In genomic region chr14:61588419-61588901, GRCh38 we compare ENCODE assay signal across 17 cellular contexts.
DNase-seq lines count a peak whose midpoint lies in the region; ATAC-seq and TF ChIP-seq lines count a peak whose summit lies in the region.
"Had no signal": no experiment of that assay in that cellular context is flagged by ENCODE, and none has a peak within 500 bp of the region (broad histone marks: within the 10 kb centered on the region; RNA-seq: fewer than 3 reads in every experiment).

No MANE protein-coding gene starts in this region.

- peaks cover 45% of the 10 kb centered on the region for H3K4me1 Mint-ChIP-seq in activated CD4-positive, alpha-beta T cell treated with anti-CD3 and anti-CD28 coated beads, Interleukin-2, amount 10 ng/mL, durations not matched to agents 24 days and 14 days

- ATAC-seq in heart right ventricle = peak in 1 of 8 donors; percentile 3
- no peak for ATAC-seq in Right ventricle myocardium inferior
- peak; percentile 47 for ATAC-seq in gastroesophageal sphincter
- ATAC-seq in thoracic aorta (ENCODE audit: insufficient number of reproducible peaks, low FRiP score, low read depth) = peak; percentile 46
- ATAC-seq in sciatic nerve = no peak
- ATAC-seq: HCT116, upper lobe of right lung had no signal

- no peak for TF ChIP-seq POLR2A in gastroesophageal sphincter (IDR thresholded peaks at IDR 0.05)

- H3K9me3 ChIP-seq in heart right ventricle (peaks cover 0 to 6% (median 0%) of the 10 kb centered on the region in 11 donors), gastroesophageal sphincter (peaks cover 0 to 5% (median 0%) of the 10 kb centered on the region in 3 donors), thoracic aorta (no peaks in the 10 kb centered on the region)
- H3K9me3 ChIP-seq: neutrophil, upper lobe of right lung had no signal

- no peak overlapping the region for H3K4me3 Mint-ChIP-seq in activated CD4-positive, alpha-beta T cell treated with anti-CD3 and anti-CD28 coated beads, Interleukin-2, amount 10 ng/mL, durations not matched to agents 24 days and 14 days
- H3K4me3 Mint-ChIP-seq: activated naive CD4-positive, alpha-beta T cell treated with anti-CD3 and anti-CD28 coated beads, Interleukin-2, amount 50 U/mL, for 24 hours had no signal

- no peaks in the 10 kb centered on the region for H3K36me3 ChIP-seq in heart right ventricle
- H3K36me3 ChIP-seq in gastroesophageal sphincter = no peaks in the 10 kb centered on the region
- H3K36me3 ChIP-seq in thoracic aorta = no peaks in the 10 kb centered on the region
- H3K36me3 ChIP-seq: neutrophil, upper lobe of right lung had no signal

- no peak for TF ChIP-seq EP300 in gastroesophageal sphincter (IDR thresholded peaks at IDR 0.05)

- DNase-seq in heart right ventricle (no peak), Right ventricle myocardium inferior (ENCODE audit: missing footprints) (no peak), astrocyte of the hippocampus (ENCODE audit: low read depth, low spot score) (peak; percentile 47), thoracic aorta (ENCODE audit: low spot score) (no peak), sciatic nerve (ENCODE audit: low spot score) (no peak), COLO829 (ENCODE audit: low spot score) (no peak)
- DNase-seq in activated CD4-positive, alpha-beta T cell treated with anti-CD3 and anti-CD28 coated beads, Interleukin-2, amount 10 ng/mL, durations not matched to agents 24 days and 14 days = no peak
- DNase-seq: ACHN; effector memory CD4-positive, alpha-beta T cell; hippocampal formation; NCI-H69; T-helper 9 cell; upper lobe of right lung had no signal

- no peak overlapping the region for H3K27ac Mint-ChIP-seq in activated CD4-positive, alpha-beta T cell treated with anti-CD3 and anti-CD28 coated beads, Interleukin-2, amount 10 ng/mL, durations not matched to agents 24 days and 14 days
- H3K27ac Mint-ChIP-seq: activated naive CD4-positive, alpha-beta T cell treated with anti-CD3 and anti-CD28 coated beads, Interleukin-2, amount 50 U/mL, for 24 hours had no signal

- H3K27ac ChIP-seq in heart right ventricle = peak overlapping the region in 6 of 10 donors; percentile 28 to 85 (median 63)
- peak overlapping the region; percentile 80 to 95 (median 84) for H3K27ac ChIP-seq in gastroesophageal sphincter
- peak overlapping the region; percentile 68 to 87 for H3K27ac ChIP-seq in thoracic aorta
- H3K27ac ChIP-seq: neutrophil, upper lobe of right lung had no signal

- H3K27me3 Mint-ChIP-seq in activated CD4-positive, alpha-beta T cell treated with anti-CD3 and anti-CD28 coated beads, Interleukin-2, amount 10 ng/mL, durations not matched to agents 24 days and 14 days = no peaks in the 10 kb centered on the region
- H3K27me3 Mint-ChIP-seq: activated naive CD4-positive, alpha-beta T cell treated with anti-CD3 and anti-CD28 coated beads, Interleukin-2, amount 50 U/mL, for 24 hours had no signal

- peaks cover 7% of the 10 kb centered on the region for H3K36me3 Mint-ChIP-seq in activated CD4-positive, alpha-beta T cell treated with anti-CD3 and anti-CD28 coated beads, Interleukin-2, amount 10 ng/mL, durations not matched to agents 24 days and 14 days (ENCODE audit: low read depth)

- H3K4me3 ChIP-seq in heart right ventricle (no peak overlapping the region), gastroesophageal sphincter (no peak overlapping the region), thoracic aorta (no peak overlapping the region)
- H3K4me3 ChIP-seq: upper lobe of right lung had no signal

- TF ChIP-seq CTCF in heart right ventricle (IDR thresholded peaks at IDR 0.05) (no peak), gastroesophageal sphincter (IDR thresholded peaks at IDR 0.05) (no peak), thoracic aorta (IDR thresholded peaks at IDR 0.05) (no peak)

- H3K9me3 Mint-ChIP-seq in activated CD4-positive, alpha-beta T cell treated with anti-CD3 and anti-CD28 coated beads, Interleukin-2, amount 10 ng/mL, durations not matched to agents 24 days and 14 days = peaks cover 7% of the 10 kb centered on the region
- H3K9me3 Mint-ChIP-seq: activated naive CD4-positive, alpha-beta T cell treated with anti-CD3 and anti-CD28 coated beads, Interleukin-2, amount 50 U/mL, for 24 hours had no signal

- H3K4me1 ChIP-seq in heart right ventricle (peaks cover 6 to 74% (median 27%) of the 10 kb centered on the region in 9 donors), gastroesophageal sphincter (peaks cover 16 to 58% (median 30%) of the 10 kb centered on the region in 3 donors), thoracic aorta (ENCODE audit: control insufficient read depth in 1 of 2, low read depth in 2 of 2) (peaks cover 27 to 45% of the 10 kb centered on the region in 2 donors)

- intact Hi-C loops in heart right ventricle (cut with DNase I) = loop anchor here in 2 of 10 donors (5.0 to 10.0 kb wide), 2 partner anchors 106 to 111 kb away; partner anchors contain the start of gene HIF1A (in 1 of the 2)
- intact Hi-C loops in Right ventricle myocardium inferior (cut with DNase I) = loop anchor here (5.0 kb wide), 2 partner anchors 109 to 111 kb away; partner anchors contain the start of gene HIF1A
- intact Hi-C loops in sciatic nerve (cut with DNase I) = no loop called here
- intact Hi-C loops in activated CD4-positive, alpha-beta T cell treated with anti-CD3 and anti-CD28 coated beads, Interleukin-2, amount 10 ng/mL, durations not matched to agents 24 days and 14 days (cut with micrococcal nuclease) = no loop called here

- H3K27me3 ChIP-seq in heart right ventricle = no peaks in the 10 kb centered on the region
- no peaks in the 10 kb centered on the region for H3K27me3 ChIP-seq in gastroesophageal sphincter
- no peaks in the 10 kb centered on the region for H3K27me3 ChIP-seq in thoracic aorta (replicated peaks; ENCODE audit: insufficient read depth)
- H3K27me3 ChIP-seq: neutrophil, upper lobe of right lung had no signal

- WGBS in heart right ventricle, 2 donors = 82 to 83% methylated on average over 6 of the region's 6 CpGs
- WGBS in gastroesophageal sphincter (ENCODE audit: low coverage in 1 of 2), 2 donors = 65 to 71% methylated on average over 2 to 6 of the region's 6 CpGs

Comparison
In these comparisons a context has a peak if more than half of its experiments do, and no peak if none do; other contexts are left out.
1. ATAC-seq: peak in gastroesophageal sphincter (single experiment) and thoracic aorta (single experiment); none in Right ventricle myocardium inferior (single experiment) and sciatic nerve (single experiment).
2. Peak in every context shown above with its lines, with median percentiles within 50 percentile points of each other: H3K27ac ChIP-seq.